1 cellular context compared by ENCODE assay signal in the genomic region with DNA sequence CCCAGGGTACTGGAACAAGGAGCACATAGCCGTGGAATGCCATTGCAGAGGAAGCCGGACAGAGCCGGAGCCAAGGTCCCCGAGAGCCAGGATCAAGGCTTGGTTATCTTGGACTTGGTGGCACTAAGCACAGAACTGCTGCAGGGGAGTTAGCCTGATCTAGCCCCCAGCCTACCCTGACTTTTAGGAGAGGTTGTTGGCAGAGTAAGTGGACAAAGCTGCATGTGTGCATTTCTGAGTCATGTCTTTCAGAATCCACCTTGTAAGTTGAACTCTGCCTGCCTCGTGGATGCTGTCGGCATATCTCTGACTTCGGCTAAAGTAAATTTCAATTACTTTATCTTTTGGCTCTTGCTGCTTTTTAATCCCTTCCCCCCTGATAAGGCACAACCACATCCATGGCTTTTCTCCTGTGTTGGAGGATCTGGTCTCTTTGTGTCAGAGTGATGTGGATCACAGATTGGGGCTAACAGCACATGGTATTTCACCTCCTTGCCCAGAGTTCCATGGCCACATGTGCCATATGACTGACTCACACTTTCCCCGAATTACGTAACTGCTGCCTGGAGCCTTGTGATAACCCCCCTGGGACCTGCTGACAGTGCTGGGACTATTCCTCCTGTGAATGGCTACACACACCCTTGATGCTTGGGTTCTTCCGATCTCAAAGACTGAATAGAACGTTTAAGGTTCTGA.
TF ChIP-seq lines count a peak whose summit lies in the region.

No MANE protein-coding gene starts in this region.

TF ChIP-seq in K562, 482 proteins besides CTCF, POLR2A, EP300 and RAD21 (continued from another document and continues in another):
- TF ChIP-seq, protein P1, sequence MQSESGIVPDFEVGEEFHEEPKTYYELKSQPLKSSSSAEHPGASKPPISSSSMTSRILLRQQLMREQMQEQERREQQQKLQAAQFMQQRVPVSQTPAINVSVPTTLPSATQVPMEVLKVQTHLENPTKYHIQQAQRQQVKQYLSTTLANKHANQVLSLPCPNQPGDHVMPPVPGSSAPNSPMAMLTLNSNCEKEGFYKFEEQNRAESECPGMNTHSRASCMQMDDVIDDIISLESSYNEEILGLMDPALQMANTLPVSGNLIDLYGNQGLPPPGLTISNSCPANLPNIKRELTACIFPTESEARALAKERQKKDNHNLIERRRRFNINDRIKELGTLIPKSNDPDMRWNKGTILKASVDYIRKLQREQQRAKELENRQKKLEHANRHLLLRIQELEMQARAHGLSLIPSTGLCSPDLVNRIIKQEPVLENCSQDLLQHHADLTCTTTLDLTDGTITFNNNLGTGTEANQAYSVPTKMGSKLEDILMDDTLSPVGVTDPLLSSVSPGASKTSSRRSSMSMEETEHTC (IDR thresholded peaks at IDR 0.05) = 0 out of 2 replicates have a peak, but pooled peaks have one; percentile 6
- TF ChIP-seq SAFB2 (IDR thresholded peaks at IDR 0.05; ENCODE audit: borderline replicate concordance, low read depth, low read length, severe bottlenecking) (no peak), CXXC5 (CRISPR knock-in tag; IDR thresholded peaks at IDR 0.05) (peak; percentile 40; the same call in 1 of the 2 replicates), CREB3L1 (IDR thresholded peaks at IDR 0.05; ENCODE audit: borderline replicate concordance, low read depth) (peak; percentile 22; the same call in 1 of the 2 replicates), EP400 (IDR thresholded peaks at IDR 0.05) (peak; percentile 62), PPARD (CRISPR knock-in tag; IDR thresholded peaks at IDR 0.05) (no peak), NR0B1 (IDR thresholded peaks at IDR 0.05; ENCODE audit: partially characterized antibody) (no peak), TAF15 (IDR thresholded peaks at IDR 0.05; ENCODE audit: low read depth, low read length) (no peak), CC2D1A (IDR thresholded peaks at IDR 0.05) (peak; percentile 83), TBP (optimal IDR thresholded peaks at IDR 0.05; ENCODE audit: low read depth, low read length) (no peak), PML (IDR thresholded peaks at IDR 0.05; ENCODE audit: low read length) (peak; percentile 89), SMARCE1 (IDR thresholded peaks at IDR 0.05) (peak; percentile 85), CEBPB (tag; IDR thresholded peaks at IDR 0.05) (peak; percentile 88), CREM (IDR thresholded peaks at IDR 0.05; ENCODE audit: low read depth) (peak; percentile 37; the same call in 1 of the 2 replicates), RUNX1 (IDR thresholded peaks at IDR 0.05; ENCODE audit: low read depth) (no peak), RBBP5 (IDR thresholded peaks at IDR 0.05; ENCODE audit: borderline replicate concordance, insufficient read depth, low read length, poor library complexity, severe bottlenecking) (no peak), ZNF239 (CRISPR knock-in tag; IDR thresholded peaks at IDR 0.05) (no peak), DPF2 (IDR thresholded peaks at IDR 0.05) (peak; percentile 85), HDAC3 (IDR thresholded peaks at IDR 0.05; ENCODE audit: borderline replicate concordance, partially characterized antibody) (peak; percentile 50), PKNOX1 (IDR thresholded peaks at IDR 0.05) (peak; percentile 51), ATF1 (CRISPR knock-in tag; IDR thresholded peaks at IDR 0.05) (no peak), ATF1 (tag; IDR thresholded peaks at IDR 0.05) (peak; percentile 62), CBX2 (IDR thresholded peaks at IDR 0.05; ENCODE audit: insufficient read depth, low read length, poor library complexity, severe bottlenecking) (no peak), STAT5A (IDR thresholded peaks at IDR 0.05; ENCODE audit: borderline replicate concordance, low read length) (peak; percentile 80)
- TF ChIP-seq, protein P2, sequence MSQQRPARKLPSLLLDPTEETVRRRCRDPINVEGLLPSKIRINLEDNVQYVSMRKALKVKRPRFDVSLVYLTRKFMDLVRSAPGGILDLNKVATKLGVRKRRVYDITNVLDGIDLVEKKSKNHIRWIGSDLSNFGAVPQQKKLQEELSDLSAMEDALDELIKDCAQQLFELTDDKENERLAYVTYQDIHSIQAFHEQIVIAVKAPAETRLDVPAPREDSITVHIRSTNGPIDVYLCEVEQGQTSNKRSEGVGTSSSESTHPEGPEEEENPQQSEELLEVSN (IDR thresholded peaks at IDR 0.05; ENCODE audit: borderline replicate concordance in 1 of 2, extremely low read depth in 1 of 2, insufficient read depth in 1 of 2, insufficient read length in 1 of 2, low read depth in 1 of 2, low read length in 1 of 2, poor library complexity in 1 of 2, severe bottlenecking in 1 of 2) = peak in 1 of 2 experiments; percentile 28
- TF ChIP-seq, protein P3, sequence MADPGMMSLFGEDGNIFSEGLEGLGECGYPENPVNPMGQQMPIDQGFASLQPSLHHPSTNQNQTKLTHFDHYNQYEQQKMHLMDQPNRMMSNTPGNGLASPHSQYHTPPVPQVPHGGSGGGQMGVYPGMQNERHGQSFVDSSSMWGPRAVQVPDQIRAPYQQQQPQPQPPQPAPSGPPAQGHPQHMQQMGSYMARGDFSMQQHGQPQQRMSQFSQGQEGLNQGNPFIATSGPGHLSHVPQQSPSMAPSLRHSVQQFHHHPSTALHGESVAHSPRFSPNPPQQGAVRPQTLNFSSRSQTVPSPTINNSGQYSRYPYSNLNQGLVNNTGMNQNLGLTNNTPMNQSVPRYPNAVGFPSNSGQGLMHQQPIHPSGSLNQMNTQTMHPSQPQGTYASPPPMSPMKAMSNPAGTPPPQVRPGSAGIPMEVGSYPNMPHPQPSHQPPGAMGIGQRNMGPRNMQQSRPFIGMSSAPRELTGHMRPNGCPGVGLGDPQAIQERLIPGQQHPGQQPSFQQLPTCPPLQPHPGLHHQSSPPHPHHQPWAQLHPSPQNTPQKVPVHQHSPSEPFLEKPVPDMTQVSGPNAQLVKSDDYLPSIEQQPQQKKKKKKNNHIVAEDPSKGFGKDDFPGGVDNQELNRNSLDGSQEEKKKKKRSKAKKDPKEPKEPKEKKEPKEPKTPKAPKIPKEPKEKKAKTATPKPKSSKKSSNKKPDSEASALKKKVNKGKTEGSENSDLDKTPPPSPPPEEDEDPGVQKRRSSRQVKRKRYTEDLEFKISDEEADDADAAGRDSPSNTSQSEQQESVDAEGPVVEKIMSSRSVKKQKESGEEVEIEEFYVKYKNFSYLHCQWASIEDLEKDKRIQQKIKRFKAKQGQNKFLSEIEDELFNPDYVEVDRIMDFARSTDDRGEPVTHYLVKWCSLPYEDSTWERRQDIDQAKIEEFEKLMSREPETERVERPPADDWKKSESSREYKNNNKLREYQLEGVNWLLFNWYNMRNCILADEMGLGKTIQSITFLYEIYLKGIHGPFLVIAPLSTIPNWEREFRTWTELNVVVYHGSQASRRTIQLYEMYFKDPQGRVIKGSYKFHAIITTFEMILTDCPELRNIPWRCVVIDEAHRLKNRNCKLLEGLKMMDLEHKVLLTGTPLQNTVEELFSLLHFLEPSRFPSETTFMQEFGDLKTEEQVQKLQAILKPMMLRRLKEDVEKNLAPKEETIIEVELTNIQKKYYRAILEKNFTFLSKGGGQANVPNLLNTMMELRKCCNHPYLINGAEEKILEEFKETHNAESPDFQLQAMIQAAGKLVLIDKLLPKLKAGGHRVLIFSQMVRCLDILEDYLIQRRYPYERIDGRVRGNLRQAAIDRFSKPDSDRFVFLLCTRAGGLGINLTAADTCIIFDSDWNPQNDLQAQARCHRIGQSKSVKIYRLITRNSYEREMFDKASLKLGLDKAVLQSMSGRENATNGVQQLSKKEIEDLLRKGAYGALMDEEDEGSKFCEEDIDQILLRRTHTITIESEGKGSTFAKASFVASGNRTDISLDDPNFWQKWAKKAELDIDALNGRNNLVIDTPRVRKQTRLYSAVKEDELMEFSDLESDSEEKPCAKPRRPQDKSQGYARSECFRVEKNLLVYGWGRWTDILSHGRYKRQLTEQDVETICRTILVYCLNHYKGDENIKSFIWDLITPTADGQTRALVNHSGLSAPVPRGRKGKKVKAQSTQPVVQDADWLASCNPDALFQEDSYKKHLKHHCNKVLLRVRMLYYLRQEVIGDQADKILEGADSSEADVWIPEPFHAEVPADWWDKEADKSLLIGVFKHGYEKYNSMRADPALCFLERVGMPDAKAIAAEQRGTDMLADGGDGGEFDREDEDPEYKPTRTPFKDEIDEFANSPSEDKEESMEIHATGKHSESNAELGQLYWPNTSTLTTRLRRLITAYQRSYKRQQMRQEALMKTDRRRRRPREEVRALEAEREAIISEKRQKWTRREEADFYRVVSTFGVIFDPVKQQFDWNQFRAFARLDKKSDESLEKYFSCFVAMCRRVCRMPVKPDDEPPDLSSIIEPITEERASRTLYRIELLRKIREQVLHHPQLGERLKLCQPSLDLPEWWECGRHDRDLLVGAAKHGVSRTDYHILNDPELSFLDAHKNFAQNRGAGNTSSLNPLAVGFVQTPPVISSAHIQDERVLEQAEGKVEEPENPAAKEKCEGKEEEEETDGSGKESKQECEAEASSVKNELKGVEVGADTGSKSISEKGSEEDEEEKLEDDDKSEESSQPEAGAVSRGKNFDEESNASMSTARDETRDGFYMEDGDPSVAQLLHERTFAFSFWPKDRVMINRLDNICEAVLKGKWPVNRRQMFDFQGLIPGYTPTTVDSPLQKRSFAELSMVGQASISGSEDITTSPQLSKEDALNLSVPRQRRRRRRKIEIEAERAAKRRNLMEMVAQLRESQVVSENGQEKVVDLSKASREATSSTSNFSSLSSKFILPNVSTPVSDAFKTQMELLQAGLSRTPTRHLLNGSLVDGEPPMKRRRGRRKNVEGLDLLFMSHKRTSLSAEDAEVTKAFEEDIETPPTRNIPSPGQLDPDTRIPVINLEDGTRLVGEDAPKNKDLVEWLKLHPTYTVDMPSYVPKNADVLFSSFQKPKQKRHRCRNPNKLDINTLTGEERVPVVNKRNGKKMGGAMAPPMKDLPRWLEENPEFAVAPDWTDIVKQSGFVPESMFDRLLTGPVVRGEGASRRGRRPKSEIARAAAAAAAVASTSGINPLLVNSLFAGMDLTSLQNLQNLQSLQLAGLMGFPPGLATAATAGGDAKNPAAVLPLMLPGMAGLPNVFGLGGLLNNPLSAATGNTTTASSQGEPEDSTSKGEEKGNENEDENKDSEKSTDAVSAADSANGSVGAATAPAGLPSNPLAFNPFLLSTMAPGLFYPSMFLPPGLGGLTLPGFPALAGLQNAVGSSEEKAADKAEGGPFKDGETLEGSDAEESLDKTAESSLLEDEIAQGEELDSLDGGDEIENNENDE (IDR thresholded peaks at IDR 0.05; ENCODE audit: low read depth, low read length) = no peak
- TF ChIP-seq, protein P4, sequence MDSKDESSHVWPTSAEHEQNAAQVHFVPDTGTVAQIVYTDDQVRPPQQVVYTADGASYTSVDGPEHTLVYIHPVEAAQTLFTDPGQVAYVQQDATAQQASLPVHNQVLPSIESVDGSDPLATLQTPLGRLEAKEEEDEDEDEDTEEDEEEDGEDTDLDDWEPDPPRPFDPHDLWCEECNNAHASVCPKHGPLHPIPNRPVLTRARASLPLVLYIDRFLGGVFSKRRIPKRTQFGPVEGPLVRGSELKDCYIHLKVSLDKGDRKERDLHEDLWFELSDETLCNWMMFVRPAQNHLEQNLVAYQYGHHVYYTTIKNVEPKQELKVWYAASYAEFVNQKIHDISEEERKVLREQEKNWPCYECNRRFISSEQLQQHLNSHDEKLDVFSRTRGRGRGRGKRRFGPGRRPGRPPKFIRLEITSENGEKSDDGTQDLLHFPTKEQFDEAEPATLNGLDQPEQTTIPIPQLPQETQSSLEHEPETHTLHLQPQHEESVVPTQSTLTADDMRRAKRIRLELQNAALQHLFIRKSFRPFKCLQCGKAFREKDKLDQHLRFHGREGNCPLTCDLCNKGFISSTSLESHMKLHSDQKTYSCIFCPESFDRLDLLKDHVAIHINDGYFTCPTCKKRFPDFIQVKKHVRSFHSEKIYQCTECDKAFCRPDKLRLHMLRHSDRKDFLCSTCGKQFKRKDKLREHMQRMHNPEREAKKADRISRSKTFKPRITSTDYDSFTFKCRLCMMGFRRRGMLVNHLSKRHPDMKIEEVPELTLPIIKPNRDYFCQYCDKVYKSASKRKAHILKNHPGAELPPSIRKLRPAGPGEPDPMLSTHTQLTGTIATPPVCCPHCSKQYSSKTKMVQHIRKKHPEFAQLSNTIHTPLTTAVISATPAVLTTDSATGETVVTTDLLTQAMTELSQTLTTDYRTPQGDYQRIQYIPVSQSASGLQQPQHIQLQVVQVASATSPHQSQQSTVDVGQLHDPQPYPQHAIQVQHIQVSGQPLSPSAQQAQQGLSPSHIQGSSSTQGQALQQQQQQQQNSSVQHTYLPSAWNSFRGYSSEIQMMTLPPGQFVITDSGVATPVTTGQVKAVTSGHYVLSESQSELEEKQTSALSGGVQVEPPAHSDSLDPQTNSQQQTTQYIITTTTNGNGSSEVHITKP (IDR thresholded peaks at IDR 0.05; ENCODE audit: partially characterized antibody) = peak; percentile 27
- TF ChIP-seq, protein P5, sequence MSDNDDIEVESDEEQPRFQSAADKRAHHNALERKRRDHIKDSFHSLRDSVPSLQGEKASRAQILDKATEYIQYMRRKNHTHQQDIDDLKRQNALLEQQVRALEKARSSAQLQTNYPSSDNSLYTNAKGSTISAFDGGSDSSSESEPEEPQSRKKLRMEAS (CRISPR knock-in tag; IDR thresholded peaks at IDR 0.05) = peak; percentile 25; the same call in 1 of the 2 replicates
